ENCODE assay signal across 1 cellular context in genomic region chr10:102644646-102645387, GRCh38.
TF ChIP-seq lines count a peak whose summit lies in the region.

No MANE protein-coding gene starts in this region.

TF ChIP-seq in HepG2, 621 proteins besides CTCF, POLR2A, EP300 and RAD21 (continued from another document and continues in another):
- TF ChIP-seq, protein P1, sequence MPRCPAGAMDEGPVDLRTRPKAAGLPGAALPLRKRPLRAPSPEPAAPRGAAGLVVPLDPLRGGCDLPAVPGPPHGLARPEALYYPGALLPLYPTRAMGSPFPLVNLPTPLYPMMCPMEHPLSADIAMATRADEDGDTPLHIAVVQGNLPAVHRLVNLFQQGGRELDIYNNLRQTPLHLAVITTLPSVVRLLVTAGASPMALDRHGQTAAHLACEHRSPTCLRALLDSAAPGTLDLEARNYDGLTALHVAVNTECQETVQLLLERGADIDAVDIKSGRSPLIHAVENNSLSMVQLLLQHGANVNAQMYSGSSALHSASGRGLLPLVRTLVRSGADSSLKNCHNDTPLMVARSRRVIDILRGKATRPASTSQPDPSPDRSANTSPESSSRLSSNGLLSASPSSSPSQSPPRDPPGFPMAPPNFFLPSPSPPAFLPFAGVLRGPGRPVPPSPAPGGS (CRISPR knock-in tag; IDR thresholded peaks at IDR 0.05) = peak; percentile 85
- TF ChIP-seq SP1 (IDR thresholded peaks at IDR 0.05) = no peak
- no peak; the same call in 1 of the 2 replicates for TF ChIP-seq SP1 (CRISPR knock-in tag; IDR thresholded peaks at IDR 0.05)
- TF ChIP-seq NFATC3 (CRISPR knock-in tag; IDR thresholded peaks at IDR 0.05) = peak; percentile 58; the same call in 1 of the 2 replicates
- peak; percentile 13; the same call in 1 of the 2 replicates for TF ChIP-seq HNF1B (CRISPR knock-in tag; IDR thresholded peaks at IDR 0.05)
- no peak for TF ChIP-seq XRCC5 (optimal IDR thresholded peaks at IDR 0.05; ENCODE audit: low read length)
- TF ChIP-seq ZNF770 (CRISPR knock-in tag; IDR thresholded peaks at IDR 0.05) = no peak
- TF ChIP-seq ZFP90 (CRISPR knock-in tag; IDR thresholded peaks at IDR 0.05; ENCODE audit: borderline replicate concordance) = peak; percentile 59; the same call in 1 of the 2 replicates
- TF ChIP-seq ARID4A (CRISPR knock-in tag; IDR thresholded peaks at IDR 0.05; ENCODE audit: borderline replicate concordance) = peak; percentile 75
- peak; percentile 85 for TF ChIP-seq ZNF639 (CRISPR knock-in tag; conservative IDR thresholded peaks at IDR 0.05)
- 0 out of 2 replicates have a peak, but pooled peaks have one; percentile 60 for TF ChIP-seq ZNF589 (CRISPR knock-in tag; conservative IDR thresholded peaks at IDR 0.05)
- no peak for TF ChIP-seq ZNF550 (CRISPR knock-in tag; IDR thresholded peaks at IDR 0.05; ENCODE audit: borderline replicate concordance)
- TF ChIP-seq ERF (CRISPR knock-in tag; IDR thresholded peaks at IDR 0.05) = peak; percentile 94
- no peak for TF ChIP-seq ZNF850 (CRISPR knock-in tag; conservative IDR thresholded peaks at IDR 0.05)
- TF ChIP-seq ZBTB1 (CRISPR knock-in tag; IDR thresholded peaks at IDR 0.05; ENCODE audit: borderline replicate concordance) = 0 out of 2 replicates have a peak, but pooled peaks have one; percentile 36
- TF ChIP-seq, protein P2, sequence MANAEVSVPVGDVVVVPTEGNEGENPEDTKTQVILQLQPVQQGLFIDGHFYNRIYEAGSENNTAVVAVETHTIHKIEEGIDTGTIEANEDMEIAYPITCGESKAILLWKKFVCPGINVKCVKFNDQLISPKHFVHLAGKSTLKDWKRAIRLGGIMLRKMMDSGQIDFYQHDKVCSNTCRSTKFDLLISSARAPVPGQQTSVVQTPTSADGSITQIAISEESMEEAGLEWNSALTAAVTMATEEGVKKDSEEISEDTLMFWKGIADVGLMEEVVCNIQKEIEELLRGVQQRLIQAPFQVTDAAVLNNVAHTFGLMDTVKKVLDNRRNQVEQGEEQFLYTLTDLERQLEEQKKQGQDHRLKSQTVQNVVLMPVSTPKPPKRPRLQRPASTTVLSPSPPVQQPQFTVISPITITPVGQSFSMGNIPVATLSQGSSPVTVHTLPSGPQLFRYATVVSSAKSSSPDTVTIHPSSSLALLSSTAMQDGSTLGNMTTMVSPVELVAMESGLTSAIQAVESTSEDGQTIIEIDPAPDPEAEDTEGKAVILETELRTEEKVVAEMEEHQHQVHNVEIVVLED (CRISPR knock-in tag; IDR thresholded peaks at IDR 0.05; ENCODE audit: borderline replicate concordance) = peak; percentile 69
- TF ChIP-seq FIP1L1 (IDR thresholded peaks at IDR 0.05; ENCODE audit: borderline replicate concordance, insufficient read depth, low read depth, low read length) = no peak; the same call in 1 of the 2 replicates
- peak; percentile 5; the same call in 1 of the 2 replicates for TF ChIP-seq CREB1 (IDR thresholded peaks at IDR 0.05)
- TF ChIP-seq CREB1 (CRISPR knock-in tag; IDR thresholded peaks at IDR 0.05) = no peak
- TF ChIP-seq GTF3A (CRISPR knock-in tag; conservative IDR thresholded peaks at IDR 0.05) = 0 out of 2 replicates have a peak, but pooled peaks have one; percentile 27
- TF ChIP-seq ZNF33B (CRISPR knock-in tag; IDR thresholded peaks at IDR 0.05) = peak; percentile 94; the same call in 1 of the 2 replicates
- TF ChIP-seq ZNF33A (CRISPR knock-in tag; IDR thresholded peaks at IDR 0.05; ENCODE audit: borderline replicate concordance) = no peak
- TF ChIP-seq SPEN (CRISPR knock-in tag; IDR thresholded peaks at IDR 0.05; ENCODE audit: low read depth) = peak; percentile 46; the same call in 1 of the 2 replicates
- TF ChIP-seq ZNF235 (CRISPR knock-in tag; IDR thresholded peaks at IDR 0.05; ENCODE audit: borderline replicate concordance) = no peak
- TF ChIP-seq XBP1 (CRISPR knock-in tag; IDR thresholded peaks at IDR 0.05) = peak; percentile 51; the same call in 1 of the 2 replicates
- TF ChIP-seq ZFX (CRISPR knock-in tag; IDR thresholded peaks at IDR 0.05; ENCODE audit: low read depth) = peak; percentile 91
- TF ChIP-seq, protein P3, sequence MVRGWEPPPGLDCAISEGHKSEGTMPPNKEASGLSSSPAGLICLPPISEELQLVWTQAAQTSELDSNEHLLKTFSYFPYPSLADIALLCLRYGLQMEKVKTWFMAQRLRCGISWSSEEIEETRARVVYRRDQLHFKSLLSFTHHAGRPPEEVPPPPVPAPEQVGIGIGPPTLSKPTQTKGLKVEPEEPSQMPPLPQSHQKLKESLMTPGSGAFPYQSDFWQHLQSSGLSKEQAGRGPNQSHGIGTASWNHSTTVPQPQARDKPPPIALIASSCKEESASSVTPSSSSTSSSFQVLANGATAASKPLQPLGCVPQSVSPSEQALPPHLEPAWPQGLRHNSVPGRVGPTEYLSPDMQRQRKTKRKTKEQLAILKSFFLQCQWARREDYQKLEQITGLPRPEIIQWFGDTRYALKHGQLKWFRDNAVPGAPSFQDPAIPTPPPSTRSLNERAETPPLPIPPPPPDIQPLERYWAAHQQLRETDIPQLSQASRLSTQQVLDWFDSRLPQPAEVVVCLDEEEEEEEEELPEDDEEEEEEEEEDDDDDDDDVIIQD (CRISPR knock-in tag; IDR thresholded peaks at IDR 0.05; ENCODE audit: low read depth) = peak; percentile 10; the same call in 1 of the 2 replicates
- TF ChIP-seq, protein P4, sequence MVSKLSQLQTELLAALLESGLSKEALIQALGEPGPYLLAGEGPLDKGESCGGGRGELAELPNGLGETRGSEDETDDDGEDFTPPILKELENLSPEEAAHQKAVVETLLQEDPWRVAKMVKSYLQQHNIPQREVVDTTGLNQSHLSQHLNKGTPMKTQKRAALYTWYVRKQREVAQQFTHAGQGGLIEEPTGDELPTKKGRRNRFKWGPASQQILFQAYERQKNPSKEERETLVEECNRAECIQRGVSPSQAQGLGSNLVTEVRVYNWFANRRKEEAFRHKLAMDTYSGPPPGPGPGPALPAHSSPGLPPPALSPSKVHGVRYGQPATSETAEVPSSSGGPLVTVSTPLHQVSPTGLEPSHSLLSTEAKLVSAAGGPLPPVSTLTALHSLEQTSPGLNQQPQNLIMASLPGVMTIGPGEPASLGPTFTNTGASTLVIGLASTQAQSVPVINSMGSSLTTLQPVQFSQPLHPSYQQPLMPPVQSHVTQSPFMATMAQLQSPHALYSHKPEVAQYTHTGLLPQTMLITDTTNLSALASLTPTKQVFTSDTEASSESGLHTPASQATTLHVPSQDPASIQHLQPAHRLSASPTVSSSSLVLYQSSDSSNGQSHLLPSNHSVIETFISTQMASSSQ (IDR thresholded peaks at IDR 0.05; ENCODE audit: low read depth) = no peak
- TF ChIP-seq, protein P4 (CRISPR knock-in tag; IDR thresholded peaks at IDR 0.05; ENCODE audit: borderline replicate concordance) = peak; percentile 57
- TF ChIP-seq FOSL2 (CRISPR knock-in tag; IDR thresholded peaks at IDR 0.05) = peak; percentile 36
- TF ChIP-seq HHEX (CRISPR knock-in tag; IDR thresholded peaks at IDR 0.05) = no peak; the same call in 1 of the 2 replicates
- no peak for TF ChIP-seq MZF1 (CRISPR knock-in tag; IDR thresholded peaks at IDR 0.05; ENCODE audit: borderline replicate concordance)
- no peak for TF ChIP-seq ZFP36L2 (CRISPR knock-in tag; IDR thresholded peaks at IDR 0.05)
- TF ChIP-seq ZNF17 (CRISPR knock-in tag; IDR thresholded peaks at IDR 0.05) = no peak
- TF ChIP-seq KLF6 (CRISPR knock-in tag; IDR thresholded peaks at IDR 0.05) = peak; percentile 39; the same call in 1 of the 2 replicates
- TF ChIP-seq POGZ (CRISPR knock-in tag; IDR thresholded peaks at IDR 0.05) = peak; percentile 32; the same call in 1 of the 2 replicates
- TF ChIP-seq, protein P5, sequence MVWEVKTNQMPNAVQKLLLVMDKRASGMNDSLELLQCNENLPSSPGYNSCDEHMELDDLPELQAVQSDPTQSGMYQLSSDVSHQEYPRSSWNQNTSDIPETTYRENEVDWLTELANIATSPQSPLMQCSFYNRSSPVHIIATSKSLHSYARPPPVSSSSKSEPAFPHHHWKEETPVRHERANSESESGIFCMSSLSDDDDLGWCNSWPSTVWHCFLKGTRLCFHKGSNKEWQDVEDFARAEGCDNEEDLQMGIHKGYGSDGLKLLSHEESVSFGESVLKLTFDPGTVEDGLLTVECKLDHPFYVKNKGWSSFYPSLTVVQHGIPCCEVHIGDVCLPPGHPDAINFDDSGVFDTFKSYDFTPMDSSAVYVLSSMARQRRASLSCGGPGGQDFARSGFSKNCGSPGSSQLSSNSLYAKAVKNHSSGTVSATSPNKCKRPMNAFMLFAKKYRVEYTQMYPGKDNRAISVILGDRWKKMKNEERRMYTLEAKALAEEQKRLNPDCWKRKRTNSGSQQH (CRISPR knock-in tag; IDR thresholded peaks at IDR 0.05; ENCODE audit: low read depth) = peak; percentile 75; the same call in 1 of the 2 replicates
- no peak for TF ChIP-seq NR3C1 (CRISPR knock-in tag; IDR thresholded peaks at IDR 0.05)
- peak; percentile 70; the same call in 1 of the 2 replicates for TF ChIP-seq MTF1 (CRISPR knock-in tag; IDR thresholded peaks at IDR 0.05)
- no peak for TF ChIP-seq HDAC2 (CRISPR knock-in tag; IDR thresholded peaks at IDR 0.05)
